Comparison of ENCODE assay signal across 25 cellular contexts in genomic region chr7:19097165-19097885, GRCh38. TPM values are rescaled to one million over a fixed set of nuclear protein-coding genes. Genes with fewer than 3 reads are reported as not detected.
"Had no signal": no experiment of that assay in that cellular context is flagged by ENCODE, and none has a peak within 500 bp of the region (broad histone marks: within the 10 kb centered on the region; RNA-seq: fewer than 3 reads in every experiment).

No MANE protein-coding gene starts in this region.

- H3K27ac ChIP-seq: left ventricle myocardium inferior, pancreas, stomach, transverse colon, uterus had no signal

- ATAC-seq: activated naive CD8-positive, alpha-beta T cell treated with anti-CD3 and anti-CD28 coated beads, Interleukin-2, amount 50 U/mL, for 24 hours; activated T-cell treated with anti-CD3 and anti-CD28 coated beads, Interleukin-2, amount 50 U/mL, for 72 hours; natural killer cell treated with Interleukin-12 subunit alpha and Interleukin-12 subunit beta and Interleukin-15 and Interleukin-18, amount 100 ng/mL, for 72 hours; pancreas; right cardiac atrium; stimulated activated memory B cell treated with anti-CD40 and anti-IgM and Interleukin-4, amounts not matched to agents 10 μg/mL and 1 μg/mL and 100 μg/mL, for 72 hours had no signal

- H3K9me3 ChIP-seq: left ventricle myocardium inferior, pancreas, stomach, transverse colon, uterus had no signal

- H3K4me1 ChIP-seq: left ventricle myocardium inferior, pancreas, stomach, transverse colon, uterus had no signal

- H3K4me1 Mint-ChIP-seq: activated CD4-positive, alpha-beta memory T cell treated with anti-CD3 and anti-CD28 coated beads, Interleukin-2, amount 10 ng/mL, durations not matched to agents 7 days and 5 days; activated CD4-positive, alpha-beta T cell treated with anti-CD3 and anti-CD28 coated beads, Interleukin-2, amount 10 ng/mL, durations not matched to agents 24 days and 14 days; activated naive CD8-positive, alpha-beta T cell treated with anti-CD3 and anti-CD28 coated beads, Interleukin-2, amount 50 U/mL, for 24 hours; brain; stimulated activated memory B cell treated with anti-CD40 and anti-IgM and Interleukin-4, amounts not matched to agents 10 μg/mL and 1 μg/mL and 100 μg/mL, for 72 hours had no signal

- H3K4me3 ChIP-seq: left ventricle myocardium inferior, pancreas, stomach, transverse colon, uterus had no signal

- H3K27ac Mint-ChIP-seq: activated CD4-positive, alpha-beta memory T cell treated with anti-CD3 and anti-CD28 coated beads, Interleukin-2, amount 10 ng/mL, durations not matched to agents 7 days and 5 days; activated CD4-positive, alpha-beta T cell treated with anti-CD3 and anti-CD28 coated beads, Interleukin-2, amount 10 ng/mL, durations not matched to agents 24 days and 14 days; activated naive CD4-positive, alpha-beta T cell treated with anti-CD3 and anti-CD28 coated beads for 36 hours; activated naive CD8-positive, alpha-beta T cell treated with anti-CD3 and anti-CD28 coated beads, Interleukin-2, amount 50 U/mL, for 24 hours; activated T-cell treated with anti-CD3 and anti-CD28 coated beads, Interleukin-2, amount 50 U/mL, for 72 hours; brain; natural killer cell treated with Interleukin-12 subunit alpha and Interleukin-12 subunit beta and Interleukin-15 and Interleukin-18, amount 100 ng/mL, for 72 hours; stimulated activated memory B cell treated with anti-CD40 and anti-IgM and Interleukin-4, amounts not matched to agents 10 μg/mL and 1 μg/mL and 100 μg/mL, for 72 hours had no signal

- H3K36me3 Mint-ChIP-seq: brain; natural killer cell treated with Interleukin-12 subunit alpha and Interleukin-12 subunit beta and Interleukin-15 and Interleukin-18, amount 100 ng/mL, for 72 hours; stimulated activated memory B cell treated with anti-CD40 and anti-IgM and Interleukin-4, amounts not matched to agents 10 μg/mL and 1 μg/mL and 100 μg/mL, for 72 hours had no signal

- H3K9me3 Mint-ChIP-seq: activated CD4-positive, alpha-beta memory T cell treated with anti-CD3 and anti-CD28 coated beads, Interleukin-2, amount 10 ng/mL, durations not matched to agents 7 days and 5 days; activated CD4-positive, alpha-beta T cell treated with anti-CD3 and anti-CD28 coated beads, Interleukin-2, amount 10 ng/mL, durations not matched to agents 24 days and 14 days; activated naive CD4-positive, alpha-beta T cell treated with anti-CD3 and anti-CD28 coated beads for 36 hours; activated naive CD8-positive, alpha-beta T cell treated with anti-CD3 and anti-CD28 coated beads, Interleukin-2, amount 50 U/mL, for 24 hours; brain; natural killer cell treated with Interleukin-12 subunit alpha and Interleukin-12 subunit beta and Interleukin-15 and Interleukin-18, amount 100 ng/mL, for 72 hours; stimulated activated memory B cell treated with anti-CD40 and anti-IgM and Interleukin-4, amounts not matched to agents 10 μg/mL and 1 μg/mL and 100 μg/mL, for 72 hours had no signal

- DNase-seq: activated CD4-positive, alpha-beta memory T cell treated with anti-CD3 and anti-CD28 coated beads, Interleukin-2, amount 10 ng/mL, durations not matched to agents 7 days and 5 days; activated CD4-positive, alpha-beta T cell treated with anti-CD3 and anti-CD28 coated beads, Interleukin-2, amount 10 ng/mL, durations not matched to agents 24 days and 14 days; activated effector memory CD4-positive, alpha-beta T cell treated with Interleukin-2 at 50 U/mL for 16 hours; activated naive CD4-positive, alpha-beta T cell treated with anti-CD3 and anti-CD28 coated beads for 36 hours; activated naive CD8-positive, alpha-beta T cell treated with anti-CD3 and anti-CD28 coated beads, Interleukin-2, amount 50 U/mL, for 24 hours; activated T-cell treated with anti-CD3 and anti-CD28 coated beads, Interleukin-2, amount 50 U/mL, for 72 hours; anterior cingulate cortex; foreskin melanocyte; left ventricle myocardium inferior; mammary epithelial cell; pancreas; right cardiac atrium; stomach; transverse colon; uterus had no signal

- H3K36me3 ChIP-seq: left ventricle myocardium inferior, pancreas, stomach, transverse colon, uterus had no signal

- H3K27me3 Mint-ChIP-seq: activated CD4-positive, alpha-beta memory T cell treated with anti-CD3 and anti-CD28 coated beads, Interleukin-2, amount 10 ng/mL, durations not matched to agents 7 days and 5 days had no signal

- H3K27me3 ChIP-seq: uterus had no signal

- H3K4me3 Mint-ChIP-seq: activated CD4-positive, alpha-beta memory T cell treated with anti-CD3 and anti-CD28 coated beads, Interleukin-2, amount 10 ng/mL, durations not matched to agents 7 days and 5 days; activated CD4-positive, alpha-beta T cell treated with anti-CD3 and anti-CD28 coated beads, Interleukin-2, amount 10 ng/mL, durations not matched to agents 24 days and 14 days; activated naive CD4-positive, alpha-beta T cell treated with anti-CD3 and anti-CD28 coated beads for 36 hours; activated naive CD8-positive, alpha-beta T cell treated with anti-CD3 and anti-CD28 coated beads, Interleukin-2, amount 50 U/mL, for 24 hours; activated T-cell treated with anti-CD3 and anti-CD28 coated beads, Interleukin-2, amount 50 U/mL, for 72 hours; brain; natural killer cell treated with Interleukin-12 subunit alpha and Interleukin-12 subunit beta and Interleukin-15 and Interleukin-18, amount 100 ng/mL, for 72 hours; stimulated activated memory B cell treated with anti-CD40 and anti-IgM and Interleukin-4, amounts not matched to agents 10 μg/mL and 1 μg/mL and 100 μg/mL, for 72 hours had no signal

RNA-seq across cellular contexts. Expression of gene TWIST1, which starts 20.1 kb away (rescaled TPM):
- total RNA-seq: activated naive CD4-positive, alpha-beta T cell treated with anti-CD3 and anti-CD28 coated beads for 36 hours; epithelial cell of proximal tubule; natural killer cell treated with Interleukin-12 subunit alpha and Interleukin-12 subunit beta and Interleukin-15 and Interleukin-18, amount 100 ng/mL, for 72 hours had no signal

RNA-seq across cellular contexts. Expression of gene FERD3L, which starts 47.9 kb away (rescaled TPM):
- total RNA-seq: activated CD4-positive, alpha-beta memory T cell treated with anti-CD3 and anti-CD28 coated beads, Interleukin-2, amount 10 ng/mL, durations not matched to agents 7 days and 5 days; activated CD4-positive, alpha-beta T cell treated with anti-CD3 and anti-CD28 coated beads, Interleukin-2, amount 10 ng/mL, durations not matched to agents 24 days and 14 days; activated naive CD4-positive, alpha-beta T cell treated with anti-CD3 and anti-CD28 coated beads for 36 hours; activated T-cell treated with anti-CD3 and anti-CD28 coated beads, Interleukin-2, amount 50 U/mL, for 72 hours; cardiac septum; chondrocyte; epithelial cell of proximal tubule; left ventricle myocardium inferior; mammary epithelial cell; natural killer cell treated with Interleukin-12 subunit alpha and Interleukin-12 subunit beta and Interleukin-15 and Interleukin-18, amount 100 ng/mL, for 72 hours; pancreas; pulmonary artery endothelial cell; right cardiac atrium; skeletal muscle tissue; stomach; T-helper 2 cell treated with Interferon-gamma antibody and Interleukin-4, amounts not matched to agents 100 ng/mL and 5 ng/mL, for 36 hours; temporal lobe; transverse colon; uterus had no signal
- polyA plus RNA-seq: mammary epithelial cell, pancreas, right cardiac atrium, stomach had no signal
